In genomic region chr7:101783381-101784181, GRCh38 we compare ENCODE assay signal across 23 cellular contexts.
"Had no signal": no experiment of that assay in that cellular context is flagged by ENCODE, and none has a peak within 500 bp of the region (broad histone marks: within the 10 kb centered on the region; RNA-seq: fewer than 3 reads in every experiment).

No MANE protein-coding gene starts in this region.

- DNase-seq: activated CD4-positive, alpha-beta T cell treated with anti-CD3 and anti-CD28 coated beads, Interleukin-2, amount 50 U/mL, for 1 hour; activated CD4-positive, CD25-positive, alpha-beta regulatory T cell treated with anti-CD3 and anti-CD28 coated beads, Interleukin-2, amount 50 U/mL, for 72 hours; activated gamma-delta T cell treated with Interleukin-2 at 50 U/mL for 16 hours; activated T-cell treated with anti-CD3 and anti-CD28 coated beads, Interleukin-2, amount 50 U/mL, for 1 hour; aorta; brain microvascular endothelial cell; colonic mucosa; erythroblast; foreskin keratinocyte; naive thymus-derived CD8-positive, alpha-beta T cell; psoas muscle; stimulated activated CD4-positive, alpha-beta T cell treated with anti-CD3 and anti-CD28 coated beads, Interleukin-1b, Interleukin-23, amount 100 ng/mL, for 48 hours; substantia nigra; T-cell; WERI-Rb-1 had no signal

- H3K4me1 ChIP-seq: colonic mucosa, foreskin keratinocyte had no signal

- H3K27ac ChIP-seq: brain microvascular endothelial cell, colonic mucosa, foreskin keratinocyte, neutrophil, psoas muscle, tibial nerve, WERI-Rb-1 had no signal

- H3K27me3 Mint-ChIP-seq: activated naive CD4-positive, alpha-beta T cell treated with anti-CD3 and anti-CD28 coated beads, Interleukin-2, amount 50 U/mL, for 24 hours; stimulated activated naive CD8-positive, alpha-beta T cell treated with anti-CD3 and anti-CD28 coated beads, Interleukin-15, Interleukin-2, amounts not matched to agents 100 ng/mL and 50 ng/mL, for 24 hours; T-cell had no signal

- H3K4me3 ChIP-seq: colonic mucosa, lung, ovary, psoas muscle, tibial nerve had no signal

- ATAC-seq: foreskin keratinocyte; naive thymus-derived CD8-positive, alpha-beta T cell; psoas muscle; T-cell had no signal

- H3K27ac Mint-ChIP-seq: activated naive CD4-positive, alpha-beta T cell treated with anti-CD3 and anti-CD28 coated beads, Interleukin-2, amount 50 U/mL, for 24 hours; stimulated activated naive CD8-positive, alpha-beta T cell treated with anti-CD3 and anti-CD28 coated beads, Interleukin-15, Interleukin-2, amounts not matched to agents 100 ng/mL and 50 ng/mL, for 24 hours; T-cell; T-helper 2 cell treated with Interferon-gamma antibody and Interleukin-4, amounts not matched to agents 5 μg/mL and 100 μg/mL, for 36 hours had no signal

- H3K36me3 ChIP-seq: brain microvascular endothelial cell, colonic mucosa, neutrophil, ovary, tibial nerve, WERI-Rb-1 had no signal

- H3K27me3 ChIP-seq: colonic mucosa, neutrophil, ovary, tibial nerve had no signal

- H3K36me3 Mint-ChIP-seq: activated naive CD4-positive, alpha-beta T cell treated with anti-CD3 and anti-CD28 coated beads, Interleukin-2, amount 50 U/mL, for 24 hours; naive thymus-derived CD8-positive, alpha-beta T cell; T-cell had no signal

- H3K9me3 ChIP-seq: colonic mucosa, neutrophil, ovary, psoas muscle had no signal

- H3K4me3 Mint-ChIP-seq: activated naive CD4-positive, alpha-beta T cell treated with anti-CD3 and anti-CD28 coated beads, Interleukin-2, amount 50 U/mL, for 24 hours; central memory CD8-positive, alpha-beta T cell; naive thymus-derived CD8-positive, alpha-beta T cell; stimulated activated naive CD8-positive, alpha-beta T cell treated with anti-CD3 and anti-CD28 coated beads, Interleukin-15, Interleukin-2, amounts not matched to agents 100 ng/mL and 50 ng/mL, for 24 hours; T-cell; T-helper 2 cell treated with Interferon-gamma antibody and Interleukin-4, amounts not matched to agents 5 μg/mL and 100 μg/mL, for 36 hours had no signal

- H3K9me3 Mint-ChIP-seq: activated naive CD4-positive, alpha-beta T cell treated with anti-CD3 and anti-CD28 coated beads, Interleukin-2, amount 50 U/mL, for 24 hours; central memory CD8-positive, alpha-beta T cell; naive thymus-derived CD8-positive, alpha-beta T cell; stimulated activated naive CD8-positive, alpha-beta T cell treated with anti-CD3 and anti-CD28 coated beads, Interleukin-15, Interleukin-2, amounts not matched to agents 100 ng/mL and 50 ng/mL, for 24 hours; T-cell had no signal
